In the genomic region with DNA sequence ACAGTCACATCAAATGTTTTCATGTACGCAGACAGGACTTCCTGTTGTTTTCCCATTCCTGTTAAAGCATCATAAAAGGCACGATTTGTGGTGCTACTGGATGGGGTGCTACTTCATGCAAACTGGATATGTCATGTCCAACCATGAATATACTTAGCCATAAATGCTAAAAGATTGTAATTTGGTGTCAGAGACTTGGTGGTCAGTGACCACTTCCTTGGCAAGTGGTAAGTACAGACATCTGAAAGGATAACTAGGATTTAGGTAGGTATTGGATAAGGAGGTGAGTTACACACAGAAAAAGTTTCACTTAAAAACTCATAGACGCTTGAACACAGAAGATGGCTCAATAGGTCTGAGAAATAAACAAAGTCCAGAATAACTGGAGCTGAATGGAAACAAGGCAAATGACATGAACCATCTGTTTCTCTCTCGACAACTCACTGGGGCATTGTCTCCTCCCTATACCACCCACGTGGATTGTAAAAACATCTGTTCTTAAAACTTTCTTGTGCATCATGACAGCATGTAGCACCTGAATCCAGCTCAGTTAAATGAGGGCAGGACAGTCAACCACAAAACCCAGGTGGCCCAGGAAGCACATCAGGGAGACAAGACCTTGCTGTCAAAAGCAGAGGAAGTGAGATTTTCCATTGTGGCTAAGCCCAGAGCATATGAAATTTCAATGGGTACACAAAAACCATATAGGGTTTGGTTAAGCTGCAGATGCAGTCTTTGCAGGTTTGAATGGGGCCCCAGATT, we compare ENCODE assay signal across 11 cellular contexts. TPM values are rescaled to one million over a fixed set of nuclear protein-coding genes. Genes with fewer than 3 reads are reported as not detected.
DNase-seq lines count a peak whose midpoint lies in the region; ATAC-seq lines count a peak whose summit lies in the region.
"Had no signal": no experiment of that assay in that cellular context is flagged by ENCODE, and none has a peak within 500 bp of the region (broad histone marks: within the 10 kb centered on the region; RNA-seq: fewer than 3 reads in every experiment).

No MANE protein-coding gene starts in this region.

- H2AFZ ChIP-seq in mesenchymal stem cell (ENCODE audit: low read depth, low read length): no peak overlapping the region

- no peak overlapping the region for H3K14ac ChIP-seq in mesenchymal stem cell (ENCODE audit: low read length in 2 of 2)

- no peak overlapping the region for H2BK120ac ChIP-seq in mesenchymal stem cell (ENCODE audit: low read depth, low read length)

- no peak overlapping the region for H2BK12ac ChIP-seq in mesenchymal stem cell (ENCODE audit: low read length in 2 of 2)

- H3K4me2 ChIP-seq in mesenchymal stem cell (ENCODE audit: low read length, poor library complexity, severe bottlenecking): no peak overlapping the region

- DNase-seq in NAMALWA (ENCODE audit: low spot score) (peak; percentile 94), germinal center (ENCODE audit: low spot score) (peak; percentile 65), mesenchymal stem cell (no peak), NCI-H146 treated with DMSO at 0.1 percent for 48 hours (lab: John Stamatoyannopoulos, UW; ENCODE audit: unreplicated experiment) (no peak), mucosa of gallbladder (ENCODE audit: low spot score) (no peak), midbrain (lab: John Stamatoyannopoulos, UW) (no peak)

- no peak overlapping the region for H3K18ac ChIP-seq in mesenchymal stem cell (ENCODE audit: low read depth in 1 of 2, low read length in 2 of 2)

- H3K9ac ChIP-seq in mesenchymal stem cell (ENCODE audit: low read length): no peak overlapping the region

- H3K27ac ChIP-seq in mesenchymal stem cell (ENCODE audit: low read length, poor library complexity, severe bottlenecking): no peak overlapping the region

- ATAC-seq in GM18511 (IDR thresholded peaks at IDR 0.05; ENCODE audit: unreplicated experiment) (peak; percentile 86), GM21528 (IDR thresholded peaks at IDR 0.05; ENCODE audit: low FRiP score, unreplicated experiment) (peak; percentile 82)
- ATAC-seq: GM12878 had no signal

- no peak overlapping the region for H2BK5ac ChIP-seq in mesenchymal stem cell (ENCODE audit: low read depth, low read length, poor library complexity, severe bottlenecking)

- no peaks in the 10 kb centered on the region for H3K79me1 ChIP-seq in mesenchymal stem cell (replicated peaks; ENCODE audit: low read length, poor library complexity, severe bottlenecking)

- H2AK5ac ChIP-seq in mesenchymal stem cell (ENCODE audit: low read length, severe bottlenecking): no peak overlapping the region

- H3K27me3 ChIP-seq in mesenchymal stem cell (ENCODE audit: control insufficient read depth in 1 of 2, insufficient read depth in 1 of 2, low read length in 2 of 2): peaks cover 3 to 41% of the 10 kb centered on the region in 2 experiments

- H3K4ac ChIP-seq in mesenchymal stem cell (ENCODE audit: low read depth in 1 of 2, low read length in 2 of 2): no peak overlapping the region

- no peak overlapping the region for H3K23ac ChIP-seq in mesenchymal stem cell (ENCODE audit: low read length in 2 of 2)

- H3K4me3 ChIP-seq in mesenchymal stem cell (ENCODE audit: insufficient read depth in 1 of 2, low read depth in 1 of 2, low read length in 2 of 2): no peak overlapping the region
- H3K4me3 ChIP-seq: GM12878, lung had no signal

- 30% methylated on average over 3 of the region's 5 CpGs for WGBS in mesenchymal stem cell

- H3K36me3 ChIP-seq in mesenchymal stem cell (ENCODE audit: control insufficient read depth in 1 of 2, insufficient read depth in 2 of 2, low read depth in 1 of 2, low read length in 2 of 2): no peaks in the 10 kb centered on the region

- no peak overlapping the region for H4K91ac ChIP-seq in mesenchymal stem cell (ENCODE audit: low read length)

- H2BK15ac ChIP-seq in mesenchymal stem cell (ENCODE audit: low read depth, poor library complexity, severe bottlenecking): no peak overlapping the region

- no peaks in the 10 kb centered on the region for H3K9me3 ChIP-seq in mesenchymal stem cell (ENCODE audit: control insufficient read depth, low read length)

- no peak overlapping the region for H4K8ac ChIP-seq in mesenchymal stem cell (ENCODE audit: low read length)

- no peaks in the 10 kb centered on the region for H3K4me1 ChIP-seq in mesenchymal stem cell (ENCODE audit: control insufficient read depth, insufficient read depth, low read depth, low read length)

RNA-seq across cellular contexts. Expression of a gene that starts 22.1 kb away (rescaled TPM):
- not detected for polyA plus RNA-seq in mesenchymal stem cell (2013, experiment 1 of 2)
- polyA plus RNA-seq in mesenchymal stem cell (2013, experiment 2 of 2): not detected
- 1.5 TPM for total RNA-seq in mucosa of gallbladder
- total RNA-seq: GM12878, M059J had no signal
- polyA plus RNA-seq: GM12878 had no signal

Comparison
In these comparisons a context has a peak if more than half of its experiments do, and no peak if none do; other contexts are left out.
1. DNase-seq: peak in NAMALWA (single experiment) and germinal center (single experiment); none in mesenchymal stem cell (single experiment), NCI-H146 treated with DMSO at 0.1 percent for 48 hours (single experiment), mucosa of gallbladder (single experiment) and midbrain (single experiment).